20 cellular contexts compared by ENCODE assay signal in genomic region chr4:8515316-8516060, GRCh38.
A peak's percentile ranks its signal among the peaks of the same experiment; 100 is the strongest.
DNase-seq lines count a peak whose midpoint lies in the region; TF ChIP-seq lines count a peak whose summit lies in the region.
"Had no signal": no experiment of that assay in that cellular context is flagged by ENCODE, and none has a peak within 500 bp of the region (broad histone marks: within the 10 kb centered on the region; RNA-seq: fewer than 3 reads in every experiment).

No MANE protein-coding gene starts in this region.

- WGBS in sigmoid colon, 2 donors: 75 to 77% methylated on average over 18 of the region's 18 CpGs

- H3K9me3 Mint-ChIP-seq in type B pancreatic cell: no peaks in the 10 kb centered on the region

- no peak overlapping the region for H2AFZ ChIP-seq in PC-9
- no peak overlapping the region for H2AFZ ChIP-seq in fibroblast of lung (ENCODE audit: low read length)

- no peak overlapping the region for H3K4me3 Mint-ChIP-seq in type B pancreatic cell
- H3K4me3 Mint-ChIP-seq: activated CD8-positive, alpha-beta T cell treated with anti-CD3 and anti-CD28 coated beads for 36 hours; CD4-positive, alpha-beta memory T cell; stimulated activated effector memory CD8-positive, alpha-beta T cell treated with anti-CD3 and anti-CD28 coated beads, Interleukin-12 subunit alpha, Interleukin-12 subunit beta, amount 100 ng/mL, for 72 hours had no signal

- H4K20me1 ChIP-seq in PC-9 (ENCODE audit: insufficient read depth) (no peaks in the 10 kb centered on the region), fibroblast of lung (ENCODE audit: control insufficient read depth, extremely low read depth, insufficient read depth, low read length) (no peaks in the 10 kb centered on the region)

- DNase-seq in DMS 273 (lab: John Stamatoyannopoulos, UW; ENCODE audit: unreplicated experiment) (peak; percentile 72), DMS 273 treated with DMSO at 0.1 percent for 48 hours (lab: John Stamatoyannopoulos, UW) (no peak), PC-9 (peak; percentile 43 to 66), fibroblast of lung (ENCODE audit: low read depth in 2 of 2) (peak; percentile 9 to 27), sigmoid colon (peak; percentile 12), NOMO-1 treated with DMSO at 0.1 percent for 48 hours (lab: John Stamatoyannopoulos, UW; ENCODE audit: unreplicated experiment) (no peak), type B pancreatic cell (ENCODE audit: extremely low spot score, unreplicated experiment) (no peak)
- DNase-seq in central memory CD4-positive, alpha-beta T cell: no peak
- DNase-seq: activated CD8-positive, alpha-beta T cell treated with anti-CD3 and anti-CD28 coated beads for 36 hours; CD4-positive, alpha-beta memory T cell; midbrain; NCI-H1694; PC-3; transverse colon had no signal

- H3K4me1 ChIP-seq in PC-9 (replicated peaks; ENCODE audit: insufficient read depth) (no peaks in the 10 kb centered on the region; the same call in 1 of the 2 replicates), fibroblast of lung (ENCODE audit: control insufficient read depth, extremely low read depth, insufficient read depth, low read length) (peaks cover 2% of the 10 kb centered on the region), sigmoid colon (no peaks in the 10 kb centered on the region)
- H3K4me1 ChIP-seq: heart left ventricle, transverse colon had no signal

- intact Hi-C loops in PC-9 (cut with micrococcal nuclease; ENCODE audit: unreplicated experiment) (no loop called here), sigmoid colon (cut with DNase I) (no loop called here)

- no peaks in the 10 kb centered on the region for H3K27me3 Mint-ChIP-seq in type B pancreatic cell
- H3K27me3 Mint-ChIP-seq: activated CD8-positive, alpha-beta T cell treated with anti-CD3 and anti-CD28 coated beads for 36 hours had no signal

- no peak overlapping the region for H3K27ac Mint-ChIP-seq in type B pancreatic cell
- H3K27ac Mint-ChIP-seq: activated CD8-positive, alpha-beta T cell treated with anti-CD3 and anti-CD28 coated beads for 36 hours; CD4-positive, alpha-beta memory T cell; stimulated activated effector memory CD8-positive, alpha-beta T cell treated with anti-CD3 and anti-CD28 coated beads, Interleukin-12 subunit alpha, Interleukin-12 subunit beta, amount 100 ng/mL, for 72 hours had no signal

- no peaks in the 10 kb centered on the region for H3K36me3 Mint-ChIP-seq in type B pancreatic cell
- H3K36me3 Mint-ChIP-seq: CD4-positive, alpha-beta memory T cell; stimulated activated effector memory CD8-positive, alpha-beta T cell treated with anti-CD3 and anti-CD28 coated beads, Interleukin-12 subunit alpha, Interleukin-12 subunit beta, amount 100 ng/mL, for 72 hours had no signal

- H3F3A ChIP-seq in PC-9 (ENCODE audit: insufficient read depth, low read depth): no peaks in the 10 kb centered on the region

- H3K4me1 Mint-ChIP-seq in type B pancreatic cell (ENCODE audit: unreplicated experiment): no peaks in the 10 kb centered on the region
- H3K4me1 Mint-ChIP-seq: CD4-positive, alpha-beta memory T cell; stimulated activated effector memory CD8-positive, alpha-beta T cell treated with anti-CD3 and anti-CD28 coated beads, Interleukin-12 subunit alpha, Interleukin-12 subunit beta, amount 100 ng/mL, for 72 hours had no signal

- no peak for TF ChIP-seq EP300 in sigmoid colon (IDR thresholded peaks at IDR 0.05)

- TF ChIP-seq CTCF in PC-9 (conservative IDR thresholded peaks at IDR 0.05): no peak
- no peak for TF ChIP-seq CTCF in fibroblast of lung (conservative IDR thresholded peaks at IDR 0.05 in 1 of 2, IDR thresholded peaks at IDR 0.05 in 1 of 2; ENCODE audit: low read depth in 1 of 2, low read length in 2 of 2)
- no peak for TF ChIP-seq CTCF in sigmoid colon (IDR thresholded peaks at IDR 0.05)
- TF ChIP-seq CTCF in type B pancreatic cell (conservative IDR thresholded peaks at IDR 0.05): no peak

- no TSS peak for BruUV-seq in PC-9 (replicated peaks; lab: Mats Ljungman, UMichigan)

- no peaks in the 10 kb centered on the region for H3K27me3 ChIP-seq in PC-9 (ENCODE audit: insufficient read depth, low read depth)
- no peaks in the 10 kb centered on the region for H3K27me3 ChIP-seq in fibroblast of lung (ENCODE audit: control insufficient read depth, insufficient read depth, low read length)
- no peaks in the 10 kb centered on the region for H3K27me3 ChIP-seq in sigmoid colon
- H3K27me3 ChIP-seq: heart left ventricle, neutrophil, transverse colon had no signal

- H3K4me3 ChIP-seq in PC-9: no peak overlapping the region
- H3K4me3 ChIP-seq in fibroblast of lung (replicated peaks in 1 of 4; ENCODE audit: control extremely low read depth in 1 of 4, insufficient read depth in 1 of 4, low read depth in 3 of 4, low read length in 4 of 4): no peak overlapping the region
- no peak overlapping the region for H3K4me3 ChIP-seq in sigmoid colon
- H3K4me3 ChIP-seq: heart left ventricle, skin epidermis, transverse colon had no signal

- H3K36me3 ChIP-seq in PC-9 (ENCODE audit: low read depth): no peaks in the 10 kb centered on the region
- no peaks in the 10 kb centered on the region for H3K36me3 ChIP-seq in fibroblast of lung (ENCODE audit: control insufficient read depth, insufficient read depth, low read length)
- H3K36me3 ChIP-seq in sigmoid colon: no peaks in the 10 kb centered on the region
- H3K36me3 ChIP-seq: heart left ventricle, neutrophil, transverse colon had no signal

- H3K9me3 ChIP-seq in PC-9 (ENCODE audit: insufficient read depth, low read depth) (no peaks in the 10 kb centered on the region), fibroblast of lung (ENCODE audit: control insufficient read depth, insufficient read depth, low read depth, low read length) (no peaks in the 10 kb centered on the region), sigmoid colon (no peaks in the 10 kb centered on the region)
- H3K9me3 ChIP-seq: neutrophil, transverse colon had no signal

- POLR2A ChIA-PET in PC-9 (lab: Charles Lee; ENCODE audit: unreplicated experiment): no interaction called here

- no peaks in the 10 kb centered on the region for H3K79me2 ChIP-seq in PC-9 (ENCODE audit: low read depth)
- no peaks in the 10 kb centered on the region for H3K79me2 ChIP-seq in fibroblast of lung (ENCODE audit: control insufficient read depth, insufficient read depth, low read length)

- H3K9me2 ChIP-seq in PC-9 (ENCODE audit: insufficient read depth): no peaks in the 10 kb centered on the region

- TF ChIP-seq POLR2A in sigmoid colon (IDR thresholded peaks at IDR 0.05): no peak

- no peak overlapping the region for H3K27ac ChIP-seq in PC-9
- H3K27ac ChIP-seq in fibroblast of lung (ENCODE audit: insufficient read depth, low read length): no peak overlapping the region
- no peak overlapping the region for H3K27ac ChIP-seq in sigmoid colon
- H3K27ac ChIP-seq: 22Rv1, heart left ventricle, neutrophil, transverse colon, VCaP had no signal

- no peak overlapping the region for H3K4me2 ChIP-seq in PC-9
- no peak overlapping the region for H3K4me2 ChIP-seq in fibroblast of lung (ENCODE audit: extremely low read depth, insufficient read depth, low read length)

- CTCF ChIA-PET in PC-9 (lab: Charles Lee): no interaction called here

- no peak overlapping the region for H3K9ac ChIP-seq in fibroblast of lung (ENCODE audit: insufficient read depth, low read length)

Comparison
In these comparisons a context has a peak if more than half of its experiments do, and no peak if none do; other contexts are left out.
1. DNase-seq: peak in DMS 273 (single experiment), PC-9 (2 of 2), fibroblast of lung (2 of 2) and sigmoid colon (single experiment); none in DMS 273 treated with DMSO at 0.1 percent for 48 hours (single experiment), central memory CD4-positive, alpha-beta T cell (single experiment), NOMO-1 treated with DMSO at 0.1 percent for 48 hours (single experiment) and type B pancreatic cell (single experiment).